In the genomic region with DNA sequence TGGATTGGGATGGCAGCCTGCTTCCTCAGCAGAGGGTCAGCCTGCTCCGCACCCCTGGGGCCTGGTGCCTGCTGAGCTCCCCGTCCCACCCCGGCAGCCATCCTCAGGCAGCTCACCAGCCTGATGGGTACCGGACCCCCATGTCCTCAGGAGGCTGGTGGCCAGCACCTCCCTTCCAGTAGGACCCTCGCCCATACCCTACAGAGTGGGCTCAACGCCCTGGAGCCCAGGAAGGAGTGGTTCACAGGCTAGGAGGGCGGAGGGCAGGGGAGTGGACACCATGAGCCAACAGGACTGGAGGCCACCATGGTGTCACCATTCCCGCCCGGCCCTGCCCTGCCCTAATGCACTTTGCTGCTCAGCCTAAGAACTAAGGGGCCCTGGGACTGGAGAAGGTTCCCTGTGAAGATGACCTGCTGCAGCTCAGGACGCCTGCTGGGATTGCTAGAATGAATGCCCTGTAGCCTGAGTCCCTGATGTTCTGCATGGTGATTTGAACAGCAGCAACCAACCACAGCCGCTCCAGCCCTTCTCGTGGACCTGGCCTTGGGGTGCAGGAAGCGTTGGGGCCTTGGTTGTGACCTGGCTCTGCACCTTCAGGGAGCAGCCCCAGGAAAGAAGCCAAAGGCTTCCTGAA, we compare ENCODE assay signal across 24 cellular contexts.
DNase-seq lines count a peak whose midpoint lies in the region; TF ChIP-seq lines count a peak whose summit lies in the region.
"Had no signal": no experiment of that assay in that cellular context is flagged by ENCODE, and none has a peak within 500 bp of the region (broad histone marks: within the 10 kb centered on the region; RNA-seq: fewer than 3 reads in every experiment).

No MANE protein-coding gene starts in this region.

- H3K4me1 ChIP-seq in neuronal stem cell (ENCODE audit: control insufficient read depth in 2 of 2, insufficient read depth in 1 of 2, low read depth in 1 of 2, low read length in 2 of 2) = no peaks in the 10 kb centered on the region
- H3K4me1 ChIP-seq: gastroesophageal sphincter, left lung, upper lobe of right lung had no signal

- H3K4me1 Mint-ChIP-seq in chondrocyte (ENCODE audit: low read depth) = no peaks in the 10 kb centered on the region
- H3K4me1 Mint-ChIP-seq: activated T-helper 17 cell treated with anti-CD3 and anti-CD28 coated beads, Interleukin-2, amount 50 U/mL, for 72 hours; CD4-positive, CD25-positive, alpha-beta regulatory T cell; central memory CD8-positive, alpha-beta T cell; naive thymus-derived CD8-positive, alpha-beta T cell; T-helper 17 cell had no signal

- no peak for TF ChIP-seq CTCF in chondrocyte (IDR thresholded peaks at IDR 0.05)

- H3K4me3 ChIP-seq in neuronal stem cell (ENCODE audit: low read length in 2 of 2) = no peak overlapping the region
- H3K4me3 ChIP-seq: gastroesophageal sphincter, left lung, SK-N-MC, smooth muscle cell, upper lobe of right lung had no signal

- no CpG with 5 or more reads among the region's 13 CpGs for WGBS in neuronal stem cell (ENCODE audit: extremely low coverage in 2 of 2, insufficient read length in 2 of 2, insufficient replicate concordance in 1 of 2), 2 donors

- no peak overlapping the region for H2AFZ ChIP-seq in neuronal stem cell (ENCODE audit: low read length)

- no peaks in the 10 kb centered on the region for H3K27me3 ChIP-seq in neuronal stem cell (ENCODE audit: control insufficient read depth in 3 of 3, insufficient read depth in 3 of 3, low read depth in 1 of 3, low read length in 3 of 3)
- H3K27me3 ChIP-seq: gastroesophageal sphincter, left lung, upper lobe of right lung had no signal

- H3K27ac ChIP-seq in neuronal stem cell (replicated peaks; ENCODE audit: low read length) = no peak overlapping the region
- H3K27ac ChIP-seq: gastroesophageal sphincter, left lung, SK-N-MC, upper lobe of right lung had no signal

- H3K4me3 Mint-ChIP-seq in chondrocyte (ENCODE audit: unreplicated experiment) = no peak overlapping the region
- H3K4me3 Mint-ChIP-seq: activated T-helper 17 cell treated with anti-CD3 and anti-CD28 coated beads, Interleukin-2, amount 50 U/mL, for 72 hours; CD4-positive, CD25-positive, alpha-beta regulatory T cell; central memory CD8-positive, alpha-beta T cell; naive thymus-derived CD8-positive, alpha-beta T cell; T-helper 17 cell had no signal

- H4K8ac ChIP-seq in neuronal stem cell (ENCODE audit: low read depth, low read length) = no peak overlapping the region

- peaks cover 0 to 2% of the 10 kb centered on the region in 2 donors for H3K36me3 ChIP-seq in neuronal stem cell (replicated peaks in 1 of 2; ENCODE audit: control insufficient read depth in 2 of 2, insufficient read depth in 2 of 2, low read length in 2 of 2)
- H3K36me3 ChIP-seq: gastroesophageal sphincter, left lung, upper lobe of right lung had no signal

- H3K18ac ChIP-seq in neuronal stem cell (ENCODE audit: low read length) = no peak overlapping the region

- H3K4ac ChIP-seq in neuronal stem cell (ENCODE audit: low read length) = no peak overlapping the region

- H3K27me3 Mint-ChIP-seq in chondrocyte (ENCODE audit: low read depth) = no peaks in the 10 kb centered on the region
- H3K27me3 Mint-ChIP-seq: activated T-helper 17 cell treated with anti-CD3 and anti-CD28 coated beads, Interleukin-2, amount 50 U/mL, for 72 hours; CD4-positive, CD25-positive, alpha-beta regulatory T cell; central memory CD8-positive, alpha-beta T cell; naive thymus-derived CD8-positive, alpha-beta T cell; T-helper 17 cell had no signal

- H3K27ac Mint-ChIP-seq in chondrocyte (ENCODE audit: unreplicated experiment) = no peak overlapping the region
- H3K27ac Mint-ChIP-seq: activated T-helper 17 cell treated with anti-CD3 and anti-CD28 coated beads, Interleukin-2, amount 50 U/mL, for 72 hours; CD4-positive, CD25-positive, alpha-beta regulatory T cell; naive thymus-derived CD8-positive, alpha-beta T cell; T-helper 17 cell had no signal

- no peaks in the 10 kb centered on the region for H3K36me3 Mint-ChIP-seq in chondrocyte (ENCODE audit: low read depth)
- H3K36me3 Mint-ChIP-seq: CD4-positive, CD25-positive, alpha-beta regulatory T cell; naive thymus-derived CD8-positive, alpha-beta T cell had no signal

- peaks cover 7% of the 10 kb centered on the region for H3K79me1 ChIP-seq in neuronal stem cell (ENCODE audit: low read depth, low read length)

- no peaks in the 10 kb centered on the region for H3K9me3 Mint-ChIP-seq in chondrocyte (ENCODE audit: low read depth)
- H3K9me3 Mint-ChIP-seq: activated T-helper 17 cell treated with anti-CD3 and anti-CD28 coated beads, Interleukin-2, amount 50 U/mL, for 72 hours; CD4-positive, CD25-positive, alpha-beta regulatory T cell; central memory CD8-positive, alpha-beta T cell; naive thymus-derived CD8-positive, alpha-beta T cell had no signal

- H3K14ac ChIP-seq in neuronal stem cell (ENCODE audit: low read length) = no peak overlapping the region

- H3K9me3 ChIP-seq in neuronal stem cell (replicated peaks in 1 of 2; ENCODE audit: control insufficient read depth in 2 of 2, insufficient read depth in 1 of 2, low read depth in 1 of 2, low read length in 2 of 2) = no peaks in the 10 kb centered on the region
- H3K9me3 ChIP-seq: gastroesophageal sphincter, left lung, upper lobe of right lung had no signal

- H3K9ac ChIP-seq in neuronal stem cell (ENCODE audit: low read depth, low read length, poor library complexity) = peak overlapping the region; percentile 21

- H3K23ac ChIP-seq in neuronal stem cell (ENCODE audit: low read depth, low read length, poor library complexity) = peak overlapping the region; percentile 27

- no peak overlapping the region for H4K91ac ChIP-seq in neuronal stem cell (ENCODE audit: low read depth, low read length, poor library complexity)

- peak; percentile 2 for DNase-seq in stimulated activated CD4-positive, alpha-beta T cell treated with anti-CD3 and anti-CD28 coated beads, Interleukin-4, amount 100 ng/mL, for 24 hours
- no peak for DNase-seq in stimulated activated CD4-positive, alpha-beta T cell treated with anti-CD3 and anti-CD28 coated beads, Interleukin-1b, Interleukin-23, amount 100 ng/mL, for 48 hours
- DNase-seq in chondrocyte (ENCODE audit: low spot score) (peak; percentile 88), neuronal stem cell (ENCODE audit: low spot score) (no peak), MV-4-11 (lab: John Stamatoyannopoulos, UW) (no peak), NK-92 (lab: John Stamatoyannopoulos, UW; ENCODE audit: unreplicated experiment) (no peak)
- no peak for DNase-seq in central memory CD4-positive, alpha-beta T cell
- DNase-seq: activated CD4-positive, alpha-beta T cell treated with anti-CD3 and anti-CD28 coated beads for 48 hours; CD4-positive, CD25-positive, alpha-beta regulatory T cell; hippocampal formation; midbrain; NCI-H146; NCI-H446; occipital lobe; retina; T-helper 17 cell; upper lobe of right lung had no signal

- no peak overlapping the region for H3K4me2 ChIP-seq in neuronal stem cell (ENCODE audit: insufficient read depth, low read length, poor library complexity, severe bottlenecking)
- H3K4me2 ChIP-seq: smooth muscle cell had no signal

- H2BK120ac ChIP-seq in neuronal stem cell (ENCODE audit: low read depth, low read length) = no peak overlapping the region

- H2BK5ac ChIP-seq in neuronal stem cell (ENCODE audit: low read length) = no peak overlapping the region

- H2BK15ac ChIP-seq in neuronal stem cell (ENCODE audit: low read length) = no peak overlapping the region

- H2BK12ac ChIP-seq in neuronal stem cell (ENCODE audit: low read length) = no peak overlapping the region

- H2AK5ac ChIP-seq in neuronal stem cell (ENCODE audit: low read depth, low read length) = no peak overlapping the region

Comparison
In these comparisons a context has a peak if more than half of its experiments do, and no peak if none do; other contexts are left out.
1. DNase-seq: peak in stimulated activated CD4-positive, alpha-beta T cell treated with anti-CD3 and anti-CD28 coated beads, Interleukin-4, amount 100 ng/mL, for 24 hours (single experiment) and chondrocyte (single experiment); none in stimulated activated CD4-positive, alpha-beta T cell treated with anti-CD3 and anti-CD28 coated beads, Interleukin-1b, Interleukin-23, amount 100 ng/mL, for 48 hours (single experiment), neuronal stem cell (single experiment), MV-4-11 (single experiment), central memory CD4-positive, alpha-beta T cell (single experiment) and NK-92 (single experiment).